Comparison of ENCODE assay signal across 8 cellular contexts in the genomic region with DNA sequence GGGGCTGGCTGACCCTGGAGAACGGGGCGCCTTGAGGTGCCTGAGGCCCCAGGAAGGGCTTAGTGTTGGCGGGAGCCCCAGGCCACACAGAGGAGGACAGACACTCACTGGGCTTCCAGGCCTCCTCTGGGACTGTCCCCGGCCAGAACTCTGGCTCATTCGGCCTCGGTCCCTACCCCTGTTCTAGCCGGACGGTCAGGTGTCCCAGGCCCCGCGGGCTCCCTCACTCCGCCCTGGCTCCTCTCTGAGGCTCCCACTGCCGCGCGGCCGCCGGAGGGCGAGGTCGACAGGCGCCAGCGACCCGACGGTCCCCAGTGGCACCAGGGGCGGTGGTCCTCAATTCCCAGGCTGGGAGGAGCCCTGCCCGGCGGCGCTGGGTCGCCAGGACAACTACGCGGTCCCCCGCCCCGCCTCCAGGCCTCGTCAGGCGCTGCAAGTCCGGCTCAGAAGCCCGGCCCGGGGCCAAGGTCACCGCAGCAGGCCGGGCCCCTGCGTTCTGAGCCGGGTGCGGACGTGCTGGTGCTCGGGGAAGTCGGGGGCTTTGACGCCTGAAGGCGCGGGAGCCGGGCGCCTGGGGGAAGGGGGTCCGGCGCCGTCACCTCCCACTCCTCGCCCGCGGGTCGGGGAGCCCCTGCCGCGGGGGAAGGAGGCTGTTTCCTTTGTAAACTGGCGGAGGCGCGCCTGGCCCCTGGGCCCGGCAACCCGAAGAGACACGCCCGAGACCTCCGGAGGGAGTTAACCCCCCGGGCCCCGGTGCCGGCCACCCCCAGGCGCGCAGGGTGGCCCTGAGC. TPM values are rescaled to one million over a fixed set of nuclear protein-coding genes. Genes with fewer than 3 reads are reported as not detected.
A peak's percentile ranks its signal among the peaks of the same experiment; 100 is the strongest.
DNase-seq lines count a peak whose midpoint lies in the region; ATAC-seq and TF ChIP-seq lines count a peak whose summit lies in the region.

No MANE protein-coding gene starts in this region.

- peaks cover 29% of the 10 kb centered on the region for H3K79me2 ChIP-seq in KMS-11 (ENCODE audit: insufficient read depth, low read depth)

- H4K20me1 ChIP-seq in KMS-11 (ENCODE audit: insufficient read depth), result no peaks in the 10 kb centered on the region

- in situ Hi-C loops in ACHN (cut with HindIII; ENCODE audit: low pct_ligation_motif_present, low pct_unique_long_range_greater_than_20kb, low sequenced_read_pairs), result no loop called here

- peak; percentile 14 for ATAC-seq in GM19452 (IDR thresholded peaks at IDR 0.05; ENCODE audit: unreplicated experiment)
- ATAC-seq in upper lobe of right lung, result peak; percentile 63

- H3K27ac ChIP-seq in KMS-11 (no peak overlapping the region), ectodermal cell (ENCODE audit: insufficient read depth, low read depth, low read length, poor library complexity, severe bottlenecking) (no peak overlapping the region), upper lobe of right lung (peak overlapping the region; percentile 91)

- H3K36me3 ChIP-seq in KMS-11 (ENCODE audit: insufficient read depth), result no peaks in the 10 kb centered on the region
- H3K36me3 ChIP-seq in ectodermal cell (ENCODE audit: control insufficient read depth, insufficient read depth, low read length), result no peaks in the 10 kb centered on the region
- no peaks in the 10 kb centered on the region for H3K36me3 ChIP-seq in upper lobe of right lung

- no peak overlapping the region for H3K4me3 ChIP-seq in KMS-11 (IDR thresholded peaks at IDR 0.05; ENCODE audit: insufficient read depth, low read depth, low read length)
- H3K4me3 ChIP-seq in ectodermal cell (ENCODE audit: insufficient read depth, low read depth, low read length), result peak overlapping the region; percentile 34
- peak overlapping the region; percentile 61 for H3K4me3 ChIP-seq in upper lobe of right lung

- no peaks in the 10 kb centered on the region for H3K27me3 ChIP-seq in KMS-11 (ENCODE audit: insufficient read depth, low read depth)
- H3K27me3 ChIP-seq in ectodermal cell (ENCODE audit: control insufficient read depth, insufficient read depth, low read length, poor library complexity, severe bottlenecking), result peaks cover 40% of the 10 kb centered on the region
- no peaks in the 10 kb centered on the region for H3K27me3 ChIP-seq in upper lobe of right lung

- peak overlapping the region; percentile 41; the same call in 1 of the 2 replicates for H3K9ac ChIP-seq in KMS-11

- DNase-seq in mesenteric fat pad (ENCODE audit: low spot score), result peak; percentile 94
- peak; percentile 91 for DNase-seq in upper lobe of right lung
- no peak for DNase-seq in ACHN
- DNase-seq in activated naive CD4-positive, alpha-beta T cell treated with anti-CD3 and anti-CD28 coated beads, Interleukin-2, amount 50 U/mL, for 16 hours, result no peak
- no peak for DNase-seq in GM19238 (ENCODE audit: insufficient read length, low spot score)

- peak overlapping the region; percentile 29; the same call in 1 of the 2 replicates for H3K4me2 ChIP-seq in KMS-11

- H3K4me1 ChIP-seq in KMS-11 (ENCODE audit: low read depth, poor library complexity, severe bottlenecking), result peaks cover 25% of the 10 kb centered on the region
- H3K4me1 ChIP-seq in ectodermal cell (ENCODE audit: control insufficient read depth, insufficient read depth, low read length), result peaks cover 9% of the 10 kb centered on the region
- peaks cover 36% of the 10 kb centered on the region for H3K4me1 ChIP-seq in upper lobe of right lung

- no peak for TF ChIP-seq CTCF in KMS-11 (conservative IDR thresholded peaks at IDR 0.05; ENCODE audit: low read depth, low read length)
- peak; percentile 6 for TF ChIP-seq CTCF in upper lobe of right lung (IDR thresholded peaks at IDR 0.05)

- 8 to 9% methylated on average over 71 of the region's 71 CpGs for WGBS in ectodermal cell, 2 experiments

- intact Hi-C loops in upper lobe of right lung (cut with DNase I), result no loop called here

- H2AFZ ChIP-seq in KMS-11 (ENCODE audit: low read depth), result no peak overlapping the region

- H3K9me3 ChIP-seq in ectodermal cell (ENCODE audit: control insufficient read depth, low read length), result no peaks in the 10 kb centered on the region
- no peaks in the 10 kb centered on the region for H3K9me3 ChIP-seq in upper lobe of right lung

RNA-seq across cellular contexts. Expression of gene PWWP2B, which starts 1.1 kb away (rescaled TPM):
- 2.0 TPM for polyA plus RNA-seq in ectodermal cell (2013, experiment 1 of 4)
- 2.0 TPM for polyA plus RNA-seq in ectodermal cell (2013, experiment 2 of 4)
- 2.3 TPM for polyA plus RNA-seq in ectodermal cell (2013, experiment 3 of 4)
- 2.3 TPM for polyA plus RNA-seq in ectodermal cell (2013, experiment 4 of 4)
- 30.4 TPM for total RNA-seq in mesenteric fat pad
- 26.0 TPM for total RNA-seq in upper lobe of right lung

Comparison
In these comparisons a context has a peak if more than half of its experiments do, and no peak if none do; other contexts are left out.
1. DNase-seq: peak in mesenteric fat pad (single experiment) and upper lobe of right lung (single experiment); none in ACHN (single experiment), activated naive CD4-positive, alpha-beta T cell treated with anti-CD3 and anti-CD28 coated beads, Interleukin-2, amount 50 U/mL, for 16 hours (single experiment) and GM19238 (single experiment).